17 cellular contexts compared by ENCODE assay signal in genomic region chr2:121731366-121731765, GRCh38.
"Had no signal": no experiment of that assay in that cellular context is flagged by ENCODE, and none has a peak within 500 bp of the region (broad histone marks: within the 10 kb centered on the region; RNA-seq: fewer than 3 reads in every experiment).

No MANE protein-coding gene starts in this region.

- H3K9me3 ChIP-seq: heart right ventricle, lower lobe of right lung, ovary, sigmoid colon, spleen, thyroid gland had no signal

- ATAC-seq: heart right ventricle, left cardiac atrium, lower lobe of right lung had no signal

- H3K27ac ChIP-seq: epithelial cell of prostate, heart right ventricle, lower lobe of right lung, neural progenitor cell, ovary, sigmoid colon, spleen, thyroid gland had no signal

- H3K36me3 ChIP-seq: ovary had no signal

- H3K27me3 Mint-ChIP-seq: activated CD4-positive, alpha-beta T cell treated with anti-CD3 and anti-CD28 coated beads, Interleukin-2, amount 10 ng/mL, durations not matched to agents 24 days and 14 days had no signal

- H3K27ac Mint-ChIP-seq: activated CD4-positive, alpha-beta T cell treated with anti-CD3 and anti-CD28 coated beads, Interleukin-2, amount 10 ng/mL, durations not matched to agents 24 days and 14 days; neural progenitor cell; T-helper 1 cell treated with Interleukin-12 subunit alpha and Interleukin-12 subunit beta and Interleukin-4 antibody, amounts not matched to agents 30 μg/mL and 1 μg/mL, for 36 hours had no signal

- DNase-seq: activated CD4-positive, alpha-beta T cell treated with anti-CD3 and anti-CD28 coated beads, Interleukin-2, amount 10 ng/mL, durations not matched to agents 24 days and 14 days; activated gamma-delta T cell treated with Interleukin-2 at 50 U/mL for 16 hours; anterior cingulate cortex; cerebellar nuclear complex; effector CD8-positive, alpha-beta T cell; heart right ventricle; left cardiac atrium; lower lobe of right lung; midbrain; ovary; SHP77 treated with DMSO at 0.1 percent for 48 hours; sigmoid colon; spleen; thyroid gland had no signal

- H3K4me3 ChIP-seq: heart right ventricle, lower lobe of right lung, neural progenitor cell, ovary, sigmoid colon, spleen, thyroid gland had no signal

- H3K27me3 ChIP-seq: heart right ventricle, neural progenitor cell, ovary, sigmoid colon, spleen, thyroid gland had no signal

- H3K4me3 Mint-ChIP-seq: activated CD4-positive, alpha-beta T cell treated with anti-CD3 and anti-CD28 coated beads, Interleukin-2, amount 10 ng/mL, durations not matched to agents 24 days and 14 days; neural progenitor cell; T-helper 1 cell treated with Interleukin-12 subunit alpha and Interleukin-12 subunit beta and Interleukin-4 antibody, amounts not matched to agents 30 μg/mL and 1 μg/mL, for 36 hours had no signal

- H3K9me3 Mint-ChIP-seq: activated CD4-positive, alpha-beta T cell treated with anti-CD3 and anti-CD28 coated beads, Interleukin-2, amount 10 ng/mL, durations not matched to agents 24 days and 14 days; neural progenitor cell; T-helper 1 cell treated with Interleukin-12 subunit alpha and Interleukin-12 subunit beta and Interleukin-4 antibody, amounts not matched to agents 30 μg/mL and 1 μg/mL, for 36 hours had no signal
